ENCODE assay signal across 8 cellular contexts in genomic region chr7:43582503-43583423, GRCh38. TPM values are rescaled to one million over a fixed set of nuclear protein-coding genes. Genes with fewer than 3 reads are reported as not detected.
A peak's percentile ranks its signal among the peaks of the same experiment; 100 is the strongest.
DNase-seq lines count a peak whose midpoint lies in the region; FAIRE-seq and TF ChIP-seq lines count a peak whose summit lies in the region.

Gene STK17A (plus strand): TSS chr7:43583108. CDS start chr7:43583244, 136 bp downstream.

- H3K4me1 Mint-ChIP-seq in H9, result peaks cover 31 to 34% of the 10 kb centered on the region in 2 experiments

- H2BK5ac ChIP-seq in H9 (ENCODE audit: insufficient read length, low read length) (no peak within 1 kb of the TSS), neuronal stem cell (ENCODE audit: low read length) (peak within 1 kb of the TSS; percentile 75)

- H3K4me1 ChIP-seq in H9 (ENCODE audit: insufficient read depth, low read length), result peaks cover 5% of the 10 kb centered on the region; the same call in 1 of the 2 replicates
- H3K4me1 ChIP-seq in neuronal stem cell (ENCODE audit: control insufficient read depth in 2 of 2, insufficient read depth in 1 of 2, low read depth in 1 of 2, low read length in 2 of 2), result peaks cover 6% of the 10 kb centered on the region in 2 donors

- H3K23me2 ChIP-seq in H9 (ENCODE audit: insufficient read length, low read depth, low read length, poor library complexity, severe bottlenecking), result peaks cover 12% of the 10 kb centered on the region

- no peak for FAIRE-seq in frontal cortex (lab: Jason Lieb, UNC)

- no peak within 1 kb of the TSS for H3K23ac ChIP-seq in H9 (ENCODE audit: insufficient read length, low read depth, low read length)
- peak within 1 kb of the TSS; percentile 96 for H3K23ac ChIP-seq in neuronal stem cell (ENCODE audit: low read depth, low read length, poor library complexity)

- H3K9ac ChIP-seq in H9 (ENCODE audit: extremely low read depth, insufficient read length, low read length) (peak within 1 kb of the TSS; percentile 57), neuronal stem cell (ENCODE audit: low read depth, low read length, poor library complexity) (peak within 1 kb of the TSS; percentile 97)

- WGBS in H9 (ENCODE audit: extremely low coverage, insufficient read length, low lambda C conversion rate), result no CpG with 5 or more reads among the region's 83 CpGs
- no CpG with 5 or more reads among the region's 83 CpGs for WGBS in neuronal stem cell (ENCODE audit: extremely low coverage in 2 of 2, insufficient read length in 2 of 2, insufficient replicate concordance in 1 of 2), 2 donors

- H3K79me1 ChIP-seq in H9 (ENCODE audit: insufficient read depth, low read depth, low read length, poor library complexity, severe bottlenecking), result no peaks in the 10 kb centered on the region
- peaks cover 5% of the 10 kb centered on the region for H3K79me1 ChIP-seq in neuronal stem cell (ENCODE audit: low read depth, low read length)

- no peak within 1 kb of the TSS for H4K8ac ChIP-seq in H9 (replicated peaks; ENCODE audit: insufficient read length, low read depth, low read length)
- no peak within 1 kb of the TSS for H4K8ac ChIP-seq in neuronal stem cell (ENCODE audit: low read depth, low read length)

- no peaks in the 10 kb centered on the region for H3K9me3 ChIP-seq in H9 (ENCODE audit: control insufficient read depth, low read depth, low read length)
- peaks cover 0 to 6% of the 10 kb centered on the region in 2 donors for H3K9me3 ChIP-seq in neuronal stem cell (replicated peaks in 1 of 2; ENCODE audit: control insufficient read depth in 2 of 2, insufficient read depth in 1 of 2, low read depth in 1 of 2, low read length in 2 of 2)

- H3K9me3 Mint-ChIP-seq in H9, result peaks cover 0 to 3% of the 10 kb centered on the region in 2 experiments; a peak in 2 of 5 replicates

- H3K4ac ChIP-seq in H9 (ENCODE audit: low read depth, low read length) (no peak within 1 kb of the TSS), neuronal stem cell (ENCODE audit: low read length) (no peak within 1 kb of the TSS)

- DNase-seq in GDM1 (lab: John Stamatoyannopoulos, UW) (peak; percentile 90), H9 (peak; percentile 97), M059J (ENCODE audit: low read depth) (peak; percentile 87), SIG-M5 treated with dmso at 0.1 percent for 504 hours (lab: John Stamatoyannopoulos, UW; ENCODE audit: unreplicated experiment) (peak; percentile 91), frontal cortex (ENCODE audit: low spot score in 2 of 2) (peak; percentile 87 to 90), neuronal stem cell (ENCODE audit: low spot score) (peak; percentile 95), substantia nigra (lab: John Stamatoyannopoulos, UW) (peak; percentile 65 to 99 (median 85))
- DNase-seq in activated gamma-delta T cell treated with anti-CD3 and anti-CD28 coated beads, Interleukin-2, amount 50 U/mL, for 16 hours (ENCODE audit: low read depth), result peak; percentile 91

- peaks cover 2% of the 10 kb centered on the region; the same call in 1 of the 2 replicates for H3K79me2 ChIP-seq in H9 (ENCODE audit: insufficient read depth, low read length)

- H2AK5ac ChIP-seq in H9 (ENCODE audit: insufficient read length, low read length) (no peak within 1 kb of the TSS), neuronal stem cell (ENCODE audit: low read depth, low read length) (peak within 1 kb of the TSS; percentile 46)

- peak within 1 kb of the TSS; percentile 82 to 99 for H3K4me3 ChIP-seq in neuronal stem cell (ENCODE audit: low read length in 2 of 2)

- H2AFZ ChIP-seq in H9 (ENCODE audit: low read length) (peak within 1 kb of the TSS; percentile 40), neuronal stem cell (ENCODE audit: low read length) (peak within 1 kb of the TSS; percentile 95)

- peak within 1 kb of the TSS; percentile 70 for H3K4me2 ChIP-seq in H9 (ENCODE audit: insufficient read depth, insufficient read length, low read length)
- peak within 1 kb of the TSS; percentile 83 for H3K4me2 ChIP-seq in neuronal stem cell (ENCODE audit: insufficient read depth, low read length, poor library complexity, severe bottlenecking)

- H2BK20ac ChIP-seq in H9 (ENCODE audit: low read depth, low read length, poor library complexity, severe bottlenecking), result no peak within 1 kb of the TSS

- H3T11ph ChIP-seq in H9 (ENCODE audit: low read length), result no peak within 1 kb of the TSS

- no peaks in the 10 kb centered on the region for H3K36me3 ChIP-seq in neuronal stem cell (replicated peaks in 1 of 2; ENCODE audit: control insufficient read depth in 2 of 2, insufficient read depth in 2 of 2, low read length in 2 of 2)

- H3K27me3 ChIP-seq in H9 (ENCODE audit: insufficient read depth, low read length), result no peaks in the 10 kb centered on the region; the same call in 1 of the 2 replicates
- peaks cover 0 to 2% (median 0%) of the 10 kb centered on the region in 3 experiments for H3K27me3 ChIP-seq in neuronal stem cell (ENCODE audit: control insufficient read depth in 3 of 3, insufficient read depth in 3 of 3, low read depth in 1 of 3, low read length in 3 of 3)

- H2BK120ac ChIP-seq in H9 (ENCODE audit: low read depth, low read length, poor library complexity, severe bottlenecking), result no peak within 1 kb of the TSS
- no peak within 1 kb of the TSS for H2BK120ac ChIP-seq in neuronal stem cell (ENCODE audit: low read depth, low read length)

- no peak within 1 kb of the TSS for H3K56ac ChIP-seq in H9 (ENCODE audit: insufficient read length, low read depth, low read length)

- peak within 1 kb of the TSS; percentile 78 to 89 for H3K4me3 Mint-ChIP-seq in H9

- H3K27me3 Mint-ChIP-seq in H9 (ENCODE audit: low read depth), result peaks cover 11% of the 10 kb centered on the region

- TF ChIP-seq CTCF in H9 (conservative IDR thresholded peaks at IDR 0.05), result peak; percentile 90

- H2BK15ac ChIP-seq in H9 (ENCODE audit: low read depth, low read length) (no peak within 1 kb of the TSS), neuronal stem cell (ENCODE audit: low read length) (peak within 1 kb of the TSS; percentile 81)

- H3K14ac ChIP-seq in H9 (ENCODE audit: insufficient read depth, low read length) (peak within 1 kb of the TSS; percentile 54; the same call in 1 of the 2 replicates), neuronal stem cell (ENCODE audit: low read length) (no peak within 1 kb of the TSS)

- H3K18ac ChIP-seq in H9 (ENCODE audit: insufficient read length, low read depth, low read length), result no peak within 1 kb of the TSS
- peak within 1 kb of the TSS; percentile 95 for H3K18ac ChIP-seq in neuronal stem cell (ENCODE audit: low read length)

- no peaks in the 10 kb centered on the region; a peak in 1 of 7 replicates for H3K36me3 Mint-ChIP-seq in H9 (ENCODE audit: insufficient read depth in 1 of 3, low read depth in 3 of 3)

- H2BK12ac ChIP-seq in H9 (ENCODE audit: insufficient read length, low read depth, low read length) (no peak within 1 kb of the TSS), neuronal stem cell (ENCODE audit: low read length) (no peak within 1 kb of the TSS)

- peak within 1 kb of the TSS in 1 of 3 experiments; percentile 12; a peak in 1 of 7 replicates for H3K27ac Mint-ChIP-seq in H9

- H4K5ac ChIP-seq in H9 (ENCODE audit: insufficient read length, low read depth, low read length), result no peak within 1 kb of the TSS

- H4K20me1 ChIP-seq in H9 (ENCODE audit: control insufficient read depth, insufficient read depth, insufficient read length), result no peaks in the 10 kb centered on the region

- H4K91ac ChIP-seq in H9 (ENCODE audit: insufficient read length, low read depth, low read length), result no peak within 1 kb of the TSS
- no peak within 1 kb of the TSS for H4K91ac ChIP-seq in neuronal stem cell (ENCODE audit: low read depth, low read length, poor library complexity)

- H3K27ac ChIP-seq in H9 (ENCODE audit: insufficient read length, low read depth, low read length), result no peak within 1 kb of the TSS
- H3K27ac ChIP-seq in neuronal stem cell (replicated peaks; ENCODE audit: low read length), result peak within 1 kb of the TSS; percentile 39
- H3K27ac ChIP-seq in substantia nigra (ENCODE audit: low read depth, low read length, poor library complexity, severe bottlenecking), result peak within 1 kb of the TSS; percentile 70

RNA-seq across cellular contexts. Expression of gene STK17A, which starts in this region (rescaled TPM):
- total RNA-seq in H9 (2021) (9.3 and 9.8 TPM in 2 replicates), frontal cortex (13.0 TPM)
- 109 and 141 TPM in 2 replicates for total RNA-seq in M059J (2014; rRNA removed; shearing (Covaris generic))
- 5.4 TPM for polyA plus RNA-seq in neuronal stem cell (2013, experiment 1 of 2)
- polyA plus RNA-seq in neuronal stem cell (2013, experiment 2 of 2), result 5.6 TPM
